ENCODE assay signal across 1 cellular context in genomic region chr19:41217741-41218140, GRCh38.
TF ChIP-seq lines count a peak whose summit lies in the region.

No MANE protein-coding gene starts in this region.

TF ChIP-seq in SK-N-SH, 30 proteins besides CTCF, POLR2A, EP300 and RAD21:
- TF ChIP-seq RFX5 (IDR thresholded peaks at IDR 0.05; ENCODE audit: low read length) (no peak), ZBTB33 (IDR thresholded peaks at IDR 0.05; ENCODE audit: borderline replicate concordance, low read depth) (no peak), CHD2 (IDR thresholded peaks at IDR 0.05; ENCODE audit: low read length, partially characterized antibody) (no peak), POLR2AphosphoS5 (IDR thresholded peaks at IDR 0.05; ENCODE audit: low read depth, low read length) (no peak), MXI1 (IDR thresholded peaks at IDR 0.05; ENCODE audit: low read depth, low read length) (no peak), REST (IDR thresholded peaks at IDR 0.05; ENCODE audit: low read depth, low read length) (no peak), JUND (IDR thresholded peaks at IDR 0.05) (no peak), RXRA (IDR thresholded peaks at IDR 0.05; ENCODE audit: borderline replicate concordance, low read depth) (no peak), EZH2phosphoT487 (IDR thresholded peaks at IDR 0.05; ENCODE audit: borderline replicate concordance, low read depth) (no peak), TAF1 (IDR thresholded peaks at IDR 0.05; ENCODE audit: borderline replicate concordance, low read depth, low read length) (no peak)
